In genomic region chr4:184398741-184399504, GRCh38 we compare ENCODE assay signal across 1 cellular context.
TF ChIP-seq lines count a peak whose summit lies in the region.

No MANE protein-coding gene starts in this region.

TF ChIP-seq in H1, 55 proteins besides CTCF, POLR2A, EP300 and RAD21:
- TF ChIP-seq CHD1 (IDR thresholded peaks at IDR 0.05; ENCODE audit: low read depth, low read length) = no peak
- no peak for TF ChIP-seq SIN3A (conservative IDR thresholded peaks at IDR 0.05 in 1 of 2, IDR thresholded peaks at IDR 0.05 in 1 of 2; ENCODE audit: low read depth in 1 of 2, low read length in 2 of 2)
- no peak for TF ChIP-seq SP4 (IDR thresholded peaks at IDR 0.05; ENCODE audit: low read length)
- no peak for TF ChIP-seq NANOG (IDR thresholded peaks at IDR 0.05; ENCODE audit: insufficient read depth, low read depth, low read length, poor library complexity, severe bottlenecking)
- no peak for TF ChIP-seq EZH2 (IDR thresholded peaks at IDR 0.05; ENCODE audit: low read depth, low read length, severe bottlenecking)
- TF ChIP-seq MAX (IDR thresholded peaks at IDR 0.05) = no peak
- no peak for TF ChIP-seq EGR1 (IDR thresholded peaks at IDR 0.05; ENCODE audit: borderline replicate concordance, low read depth, low read length)
- TF ChIP-seq CEBPB (IDR thresholded peaks at IDR 0.05; ENCODE audit: low read depth, low read length) = no peak
- no peak for TF ChIP-seq RXRA (IDR thresholded peaks at IDR 0.05; ENCODE audit: insufficient read depth, low read depth, low read length)
- no peak for TF ChIP-seq SIX5 (IDR thresholded peaks at IDR 0.05; ENCODE audit: low read depth, low read length)
- no peak for TF ChIP-seq FOSL1 (IDR thresholded peaks at IDR 0.05; ENCODE audit: insufficient read depth, low read depth, low read length)
- TF ChIP-seq RFX5 (IDR thresholded peaks at IDR 0.05; ENCODE audit: borderline replicate concordance, low read depth, low read length) = no peak
- TF ChIP-seq RBBP5 (IDR thresholded peaks at IDR 0.05; ENCODE audit: borderline replicate concordance, low read depth, low read length) = no peak
- TF ChIP-seq TAF1 (IDR thresholded peaks at IDR 0.05; ENCODE audit: low read depth, low read length) = no peak
- TF ChIP-seq TBP (IDR thresholded peaks at IDR 0.05; ENCODE audit: low read depth, low read length) = no peak
- TF ChIP-seq ATF2 (IDR thresholded peaks at IDR 0.05; ENCODE audit: low read length) = no peak
- no peak for TF ChIP-seq SUZ12 (IDR thresholded peaks at IDR 0.05; ENCODE audit: low read length)
- TF ChIP-seq ZNF274 (IDR thresholded peaks at IDR 0.05; ENCODE audit: borderline replicate concordance, extremely low read depth, low read length) = no peak
